In the genomic region with DNA sequence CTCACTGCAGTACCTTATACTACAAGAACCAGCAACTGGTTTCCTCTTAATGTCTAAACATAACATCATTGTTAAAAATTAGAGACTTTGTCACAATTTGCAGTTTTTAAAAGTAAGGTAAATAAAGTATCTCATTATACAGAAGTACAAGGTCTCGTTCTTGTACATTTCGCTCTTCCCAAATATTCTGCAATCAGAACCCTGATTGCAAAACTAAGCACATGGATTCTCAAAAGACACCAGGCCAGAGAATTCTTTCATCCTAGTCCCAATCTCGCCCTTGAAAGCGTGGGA, we compare ENCODE assay signal across 8 cellular contexts. TPM values are rescaled to one million over a fixed set of nuclear protein-coding genes. Genes with fewer than 3 reads are reported as not detected.
DNase-seq lines count a peak whose midpoint lies in the region; ATAC-seq and TF ChIP-seq lines count a peak whose summit lies in the region.

No MANE protein-coding gene starts in this region.

- TF ChIP-seq POLR2A in suprapubic skin (IDR thresholded peaks at IDR 0.05): no peak

- H3K4me3 Mint-ChIP-seq in T-helper 2 cell treated with Interferon-gamma antibody and Interleukin-4, amounts not matched to agents 5 μg/mL and 100 μg/mL, for 36 hours: peak overlapping the region; percentile 86

- H3K27me3 ChIP-seq in layer of hippocampus (ENCODE audit: control insufficient read depth, insufficient read depth, low read length): no peaks in the 10 kb centered on the region
- H3K27me3 ChIP-seq in suprapubic skin: no peaks in the 10 kb centered on the region

- ATAC-seq in GM19463 (IDR thresholded peaks at IDR 0.05; ENCODE audit: unreplicated experiment): no peak

- H3K27ac Mint-ChIP-seq in T-helper 2 cell treated with Interferon-gamma antibody and Interleukin-4, amounts not matched to agents 5 μg/mL and 100 μg/mL, for 36 hours: peak overlapping the region; percentile 72

- CTCF ChIA-PET in GM10248 (lab: Yijun Ruan, JAX): interaction anchor here (1.2 kb wide), 1 partner anchor 11 kb away, joined by 3 read pairs; no protein-coding TSS in a partner anchor

- peaks cover 26% of the 10 kb centered on the region for H3K27me3 Mint-ChIP-seq in T-helper 2 cell treated with Interferon-gamma antibody and Interleukin-4, amounts not matched to agents 5 μg/mL and 100 μg/mL, for 36 hours (ENCODE audit: low read depth)

- no peaks in the 10 kb centered on the region for H3K9me3 Mint-ChIP-seq in T-helper 2 cell treated with Interferon-gamma antibody and Interleukin-4, amounts not matched to agents 5 μg/mL and 100 μg/mL, for 36 hours

- no peaks in the 10 kb centered on the region for H3K36me3 Mint-ChIP-seq in T-helper 2 cell treated with Interferon-gamma antibody and Interleukin-4, amounts not matched to agents 5 μg/mL and 100 μg/mL, for 36 hours (ENCODE audit: low read depth)

- peaks cover 8% of the 10 kb centered on the region for H3K4me1 ChIP-seq in suprapubic skin

- H3K9me3 ChIP-seq in suprapubic skin: no peaks in the 10 kb centered on the region

- POLR2A ChIA-PET in GM10248 (lab: Yijun Ruan, JAX): no interaction called here

- H3K36me3 ChIP-seq in suprapubic skin: no peaks in the 10 kb centered on the region

- H3K4me3 ChIP-seq in suprapubic skin: peak overlapping the region; percentile 80

- no peak for DNase-seq in T-helper 2 cell treated with Interferon-gamma antibody and Interleukin-4, amounts not matched to agents 5 μg/mL and 100 μg/mL, for 36 hours (ENCODE audit: low spot score)
- no peak for DNase-seq in T-helper 2 cell
- DNase-seq in suprapubic skin (ENCODE audit: low spot score in 2 of 2): no peak
- DNase-seq in SK-N-DZ (ENCODE audit: low spot score): no peak
- DNase-seq in GM10248 (ENCODE audit: extremely low spot score): no peak

- peaks cover 7% of the 10 kb centered on the region for H3K4me1 Mint-ChIP-seq in T-helper 2 cell treated with Interferon-gamma antibody and Interleukin-4, amounts not matched to agents 5 μg/mL and 100 μg/mL, for 36 hours (ENCODE audit: low read depth)

- no peak for TF ChIP-seq EP300 in suprapubic skin (IDR thresholded peaks at IDR 0.05)

- TF ChIP-seq CTCF in suprapubic skin (IDR thresholded peaks at IDR 0.05) (no peak), GM10248 (IDR thresholded peaks at IDR 0.05; ENCODE audit: control extremely low read depth, extremely low read depth, low read depth, missing control alignments) (no peak)

- 1% methylated on average over 4 of the region's 4 CpGs for WGBS in suprapubic skin

- H3K27ac ChIP-seq in angular gyrus (ENCODE audit: low read depth, low read length) (peak overlapping the region; percentile 89), layer of hippocampus (ENCODE audit: low read depth, low read length) (peak overlapping the region; percentile 95), suprapubic skin (peak overlapping the region; percentile 93)

RNA-seq across cellular contexts. Expression of a gene that starts 0.4 kb away (rescaled TPM):
- total RNA-seq in suprapubic skin: 10 to 100 TPM in 1 of 4 donors, 1 to 10 TPM in 3; 3.0 to 12.4 (median 3.4) TPM
- polyA plus RNA-seq in SK-N-DZ (2014; cell fraction: cytosol; rRNA removed): not detected in 2 replicates
- 0.88 TPM in 1 of 2 replicates, not detected in the other for polyA plus RNA-seq in SK-N-DZ (2014; cell fraction: nucleus; rRNA removed)
